8 cellular contexts compared by ENCODE assay signal in the genomic region with DNA sequence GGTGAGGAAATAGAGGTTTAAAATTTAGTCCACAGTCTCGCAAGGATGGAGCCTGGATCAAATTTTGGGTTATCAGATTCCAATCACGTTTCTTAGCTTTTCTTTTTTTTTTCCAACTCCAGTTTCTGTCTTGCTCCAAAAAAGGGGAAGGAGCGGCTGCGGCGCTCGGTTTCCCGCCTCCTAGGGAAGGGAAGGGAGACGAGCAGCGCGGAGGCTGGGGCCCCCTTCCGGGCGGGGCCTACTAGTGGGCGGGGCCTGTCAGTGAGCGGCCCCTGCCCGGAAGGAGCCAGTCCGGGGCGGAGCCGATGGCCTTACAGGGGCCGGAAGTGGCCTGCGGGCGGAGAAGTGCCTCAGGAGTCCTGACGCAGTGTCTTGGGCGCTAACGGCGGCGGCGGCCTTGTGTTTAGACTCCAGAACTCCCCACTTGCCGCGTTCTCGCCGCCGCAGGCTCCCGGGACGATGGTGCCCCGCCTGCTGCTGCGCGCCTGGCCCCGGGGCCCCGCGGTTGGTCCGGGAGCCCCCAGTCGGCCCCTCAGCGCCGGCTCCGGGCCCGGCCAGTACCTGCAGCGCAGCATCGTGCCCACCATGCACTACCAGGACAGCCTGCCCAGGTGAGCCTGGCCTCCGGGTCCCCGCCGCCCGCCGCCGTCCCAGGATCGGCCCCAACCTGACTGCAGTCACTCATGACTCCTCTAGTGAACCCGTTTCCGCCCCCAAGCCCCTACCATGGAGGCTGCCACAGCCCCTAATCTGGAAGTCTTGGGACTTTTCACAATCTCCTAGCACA. TPM values are rescaled to one million over a fixed set of nuclear protein-coding genes. Genes with fewer than 3 reads are reported as not detected.
A peak's percentile ranks its signal among the peaks of the same experiment; 100 is the strongest.
DNase-seq lines count a peak whose midpoint lies in the region; ATAC-seq, FAIRE-seq and TF ChIP-seq lines count a peak whose summit lies in the region.

A gene (plus strand): TSS at position 340 of the 787 bp plus-strand sequence. CDS start 120 bp downstream, at position 460.

- TF ChIP-seq POLR2A in endothelial cell of umbilical vein (IDR thresholded peaks at IDR 0.05; ENCODE audit: low read depth, low read length), result peak; percentile 93

- peak within 1 kb of the TSS; percentile 74 for H3K27ac ChIP-seq in endothelial cell of umbilical vein (ENCODE audit: insufficient read depth, low read depth, low read length)

- peak within 1 kb of the TSS; percentile 63 to 92 (median 77) for H3K4me3 ChIP-seq in endothelial cell of umbilical vein (replicated peaks in 1 of 3; ENCODE audit: insufficient read depth in 1 of 3, low read depth in 1 of 3, low read length in 3 of 3)

- H3K4me1 Mint-ChIP-seq in IgD-negative memory B cell, result peaks cover 18 to 23% (median 18%) of the 10 kb centered on the region in 3 donors

- POLR2A ChIA-PET in endothelial cell of umbilical vein (lab: Charles Lee), result no interaction called here

- intact Hi-C loops in endothelial cell of umbilical vein (cut with micrococcal nuclease), result loop anchor here (1.0 to 10.0 kb wide), 3 partner anchors 24 to 792 kb away; a partner anchor contains a TSS

- no peaks in the 10 kb centered on the region for H3K9me3 Mint-ChIP-seq in IgD-negative memory B cell

- H3K4me2 ChIP-seq in endothelial cell of umbilical vein (ENCODE audit: insufficient read depth, low read length), result peak within 1 kb of the TSS; percentile 60

- CTCF ChIA-PET in endothelial cell of umbilical vein (lab: Charles Lee), result interaction anchor here (0.9 to 7.4 kb wide), 3 partner anchors 11 to 495 kb away, joined by 5 to 46 read pairs (median 11); no protein-coding TSS in a partner anchor

- peaks cover 7% of the 10 kb centered on the region for H3K79me2 ChIP-seq in endothelial cell of umbilical vein (ENCODE audit: control insufficient read depth, insufficient read depth, low read length)

- peaks cover 7% of the 10 kb centered on the region for H3K36me3 Mint-ChIP-seq in IgD-negative memory B cell

- peak within 1 kb of the TSS; percentile 81 for H2AFZ ChIP-seq in endothelial cell of umbilical vein (ENCODE audit: low read depth, low read length)

- peak within 1 kb of the TSS; percentile 92 to 95 (median 94) for H3K27ac Mint-ChIP-seq in IgD-negative memory B cell

- no peaks in the 10 kb centered on the region for H3K9me1 ChIP-seq in endothelial cell of umbilical vein (replicated peaks; ENCODE audit: control insufficient read depth, extremely low read depth, insufficient read depth, low read length)

- dilution Hi-C loops in endothelial cell of umbilical vein (cut with MboI; ENCODE audit: extremely low pct_ligation_motif_present, low sequenced_read_pairs), result no loop called here

- DNase-seq in DMS 273 (lab: John Stamatoyannopoulos, UW; ENCODE audit: unreplicated experiment) (peak; percentile 98), OCI-M1 (lab: John Stamatoyannopoulos, UW) (peak; percentile 97), activated T-cell treated with anti-CD3 and anti-CD28 coated beads for 1 hour (ENCODE audit: low read depth) (peak; percentile 87), endothelial cell of umbilical vein (ENCODE audit: low read depth, low spot score) (peak; percentile 79), midbrain (lab: John Stamatoyannopoulos, UW) (peak; percentile 94)
- peak; percentile 89 to 92 for DNase-seq in stimulated activated CD8-positive, alpha-beta memory T cell treated with anti-CD3 and anti-CD28 coated beads, Interleukin-15, amount 100 ng/mL, for 48 hours (ENCODE audit: low read depth in 2 of 2)

- H3K27me3 ChIP-seq in endothelial cell of umbilical vein (ENCODE audit: control insufficient read depth in 2 of 2, insufficient read depth in 2 of 2, low read length in 2 of 2), result no peaks in the 10 kb centered on the region

- BruUV-seq in endothelial cell of umbilical vein (replicated peaks; lab: Mats Ljungman, UMichigan), result TSS peak; percentile 61

- H3K4me3 Mint-ChIP-seq in IgD-negative memory B cell, result peak within 1 kb of the TSS; percentile 94 to 99 (median 98)

- TF ChIP-seq CTCF in endothelial cell of umbilical vein (IDR thresholded peaks at IDR 0.05; ENCODE audit: extremely low read depth in 1 of 2, insufficient read depth in 1 of 2, low read depth in 1 of 2, low read length in 2 of 2), result peak in 1 of 2 donors; percentile 3

- no peaks in the 10 kb centered on the region for H3K27me3 Mint-ChIP-seq in IgD-negative memory B cell

- H3K36me3 ChIP-seq in endothelial cell of umbilical vein (ENCODE audit: control insufficient read depth in 2 of 2, extremely low read depth in 1 of 2, insufficient read depth in 2 of 2, low read length in 2 of 2), result no peaks in the 10 kb centered on the region

- FAIRE-seq in endothelial cell of umbilical vein (lab: Jason Lieb, UNC), result peak; percentile 82

- H3K9me3 ChIP-seq in endothelial cell of umbilical vein (replicated peaks; ENCODE audit: control insufficient read depth, insufficient read depth, low read length), result no peaks in the 10 kb centered on the region

- H3K9ac ChIP-seq in endothelial cell of umbilical vein (replicated peaks; ENCODE audit: extremely low read depth, insufficient read depth, low read length), result peak within 1 kb of the TSS; percentile 96

- no peaks in the 10 kb centered on the region for H4K20me1 ChIP-seq in endothelial cell of umbilical vein (replicated peaks; ENCODE audit: control insufficient read depth, extremely low read depth, insufficient read depth, low read length)

- H3K4me1 ChIP-seq in endothelial cell of umbilical vein (ENCODE audit: control insufficient read depth, extremely low read depth, insufficient read depth, low read length), result peaks cover 13% of the 10 kb centered on the region

- ATAC-seq in GM21528 (IDR thresholded peaks at IDR 0.05; ENCODE audit: low FRiP score, unreplicated experiment), result peak; percentile 97

TF ChIP-seq in endothelial cell of umbilical vein, 7 proteins besides CTCF, POLR2A, EP300 and RAD21:
- peak; percentile 97 for TF ChIP-seq POLR2AphosphoS5 (IDR thresholded peaks at IDR 0.05; ENCODE audit: insufficient read depth, low read depth, low read length)
- TF ChIP-seq JUN (IDR thresholded peaks at IDR 0.05; ENCODE audit: borderline replicate concordance, insufficient read depth, insufficient read length, low read depth), result no peak

RNA-seq across cellular contexts. Expression of the gene that starts here (rescaled TPM):
- 23.8 TPM for polyA plus RNA-seq in IgD-negative memory B cell
- 10.4 and 11.6 TPM in 2 replicates for total RNA-seq in endothelial cell of umbilical vein
- 10.6 and 11.5 TPM in 2 replicates for polyA plus RNA-seq in endothelial cell of umbilical vein
- 9.4 and 9.8 TPM in 2 replicates for polyA plus RNA-seq in endothelial cell of umbilical vein (2011; cell fraction: cytosol; rRNA removed)
- polyA plus RNA-seq in endothelial cell of umbilical vein (2011; cell fraction: nucleus; rRNA removed), result 6.6 and 6.9 TPM in 2 replicates
- 6.2 and 9.3 TPM in 2 replicates for polyA plus RNA-seq in endothelial cell of umbilical vein (2012)
- polyA minus RNA-seq in endothelial cell of umbilical vein, result 10.1 and 10.8 TPM in 2 replicates
- 12.0 TPM for polyA minus RNA-seq in endothelial cell of umbilical vein (2011; cell fraction: cytosol; rRNA and poly(A)+ RNA removed)
- polyA minus RNA-seq in endothelial cell of umbilical vein (2011; cell fraction: nucleus; rRNA and poly(A)+ RNA removed), result 3.9 and 6.4 TPM in 2 replicates

Comparison
In these comparisons a context has a peak if more than half of its experiments do, and no peak if none do; other contexts are left out.
1. Peak in every context shown above with its lines: DNase-seq, ATAC-seq, H3K4me3 ChIP-seq and H3K27ac ChIP-seq.